ENCODE assay signal across 2 cellular contexts in genomic region chr1:182633657-182634281, GRCh38.
A peak's percentile ranks its signal among the peaks of the same experiment; 100 is the strongest.
TF ChIP-seq lines count a peak whose summit lies in the region.

No MANE protein-coding gene starts in this region.

TF ChIP-seq in HEK293, 187 proteins besides CTCF, POLR2A, EP300 and RAD21 (continued from another document and continues in another):
- TF ChIP-seq TRIM28 (IDR thresholded peaks at IDR 0.05; ENCODE audit: borderline replicate concordance, low read length) = peak; percentile 78; the same call in 1 of the 2 replicates
- no peak for TF ChIP-seq ZNF280C (tag by site-specific recombination; IDR thresholded peaks at IDR 0.05)
- TF ChIP-seq TSHZ1 (tag by site-specific recombination; IDR thresholded peaks at IDR 0.05; ENCODE audit: borderline replicate concordance) = peak; percentile 70; the same call in 1 of the 2 replicates
- peak; percentile 91 for TF ChIP-seq SP7 (tag by site-specific recombination; IDR thresholded peaks at IDR 0.05)
- no peak for TF ChIP-seq ZSCAN18 (tag by site-specific recombination; IDR thresholded peaks at IDR 0.05)
- no peak for TF ChIP-seq ZNF274 (IDR thresholded peaks at IDR 0.05; ENCODE audit: low read length)
- no peak for TF ChIP-seq ZNF274 (tag by site-specific recombination; IDR thresholded peaks at IDR 0.05; ENCODE audit: borderline replicate concordance)
- no peak for TF ChIP-seq KLF7 (tag by site-specific recombination; IDR thresholded peaks at IDR 0.05; ENCODE audit: borderline replicate concordance)
- TF ChIP-seq ZFP69B (tag by site-specific recombination; IDR thresholded peaks at IDR 0.05) = peak; percentile 64; the same call in 1 of the 2 replicates
- TF ChIP-seq, protein P1, sequence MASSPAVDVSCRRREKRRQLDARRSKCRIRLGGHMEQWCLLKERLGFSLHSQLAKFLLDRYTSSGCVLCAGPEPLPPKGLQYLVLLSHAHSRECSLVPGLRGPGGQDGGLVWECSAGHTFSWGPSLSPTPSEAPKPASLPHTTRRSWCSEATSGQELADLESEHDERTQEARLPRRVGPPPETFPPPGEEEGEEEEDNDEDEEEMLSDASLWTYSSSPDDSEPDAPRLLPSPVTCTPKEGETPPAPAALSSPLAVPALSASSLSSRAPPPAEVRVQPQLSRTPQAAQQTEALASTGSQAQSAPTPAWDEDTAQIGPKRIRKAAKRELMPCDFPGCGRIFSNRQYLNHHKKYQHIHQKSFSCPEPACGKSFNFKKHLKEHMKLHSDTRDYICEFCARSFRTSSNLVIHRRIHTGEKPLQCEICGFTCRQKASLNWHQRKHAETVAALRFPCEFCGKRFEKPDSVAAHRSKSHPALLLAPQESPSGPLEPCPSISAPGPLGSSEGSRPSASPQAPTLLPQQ (tag by site-specific recombination; IDR thresholded peaks at IDR 0.05) = peak; percentile 84
- no peak for TF ChIP-seq ZNF133 (tag by site-specific recombination; IDR thresholded peaks at IDR 0.05)
- peak; percentile 22; the same call in 1 of the 2 replicates for TF ChIP-seq ZFHX2 (tag by site-specific recombination; conservative IDR thresholded peaks at IDR 0.05)
- TF ChIP-seq ZNF660 (tag by site-specific recombination; IDR thresholded peaks at IDR 0.05) = 0 out of 2 replicates have a peak, but pooled peaks have one; percentile 17
- 0 out of 2 replicates have a peak, but pooled peaks have one; percentile 28 for TF ChIP-seq ZNF10 (tag by site-specific recombination; IDR thresholded peaks at IDR 0.05)
- TF ChIP-seq ZBTB44 (tag by site-specific recombination; IDR thresholded peaks at IDR 0.05) = peak; percentile 95
- TF ChIP-seq ZBTB21 (tag by site-specific recombination; IDR thresholded peaks at IDR 0.05) = peak; percentile 86
- TF ChIP-seq ZNF146 (tag by site-specific recombination; IDR thresholded peaks at IDR 0.05) = 0 out of 2 replicates have a peak, but pooled peaks have one; percentile 17

TF ChIP-seq in SK-N-SH, 30 proteins besides CTCF, POLR2A, EP300 and RAD21 (continued from another document):
- TF ChIP-seq, protein P2, sequence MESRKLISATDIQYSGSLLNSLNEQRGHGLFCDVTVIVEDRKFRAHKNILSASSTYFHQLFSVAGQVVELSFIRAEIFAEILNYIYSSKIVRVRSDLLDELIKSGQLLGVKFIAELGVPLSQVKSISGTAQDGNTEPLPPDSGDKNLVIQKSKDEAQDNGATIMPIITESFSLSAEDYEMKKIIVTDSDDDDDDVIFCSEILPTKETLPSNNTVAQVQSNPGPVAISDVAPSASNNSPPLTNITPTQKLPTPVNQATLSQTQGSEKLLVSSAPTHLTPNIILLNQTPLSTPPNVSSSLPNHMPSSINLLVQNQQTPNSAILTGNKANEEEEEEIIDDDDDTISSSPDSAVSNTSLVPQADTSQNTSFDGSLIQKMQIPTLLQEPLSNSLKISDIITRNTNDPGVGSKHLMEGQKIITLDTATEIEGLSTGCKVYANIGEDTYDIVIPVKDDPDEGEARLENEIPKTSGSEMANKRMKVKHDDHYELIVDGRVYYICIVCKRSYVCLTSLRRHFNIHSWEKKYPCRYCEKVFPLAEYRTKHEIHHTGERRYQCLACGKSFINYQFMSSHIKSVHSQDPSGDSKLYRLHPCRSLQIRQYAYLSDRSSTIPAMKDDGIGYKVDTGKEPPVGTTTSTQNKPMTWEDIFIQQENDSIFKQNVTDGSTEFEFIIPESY (IDR thresholded peaks at IDR 0.05; ENCODE audit: borderline replicate concordance, low read depth) = no peak
- TF ChIP-seq TCF12 (IDR thresholded peaks at IDR 0.05) = peak; percentile 29; the same call in 1 of the 2 replicates
